In genomic region chr18:23662309-23663263, GRCh38 we compare ENCODE assay signal across 8 cellular contexts. TPM values are rescaled to one million over a fixed set of nuclear protein-coding genes. Genes with fewer than 3 reads are reported as not detected.
DNase-seq lines count a peak whose midpoint lies in the region; ATAC-seq and TF ChIP-seq lines count a peak whose summit lies in the region.

ANKRD29 (minus strand) TSS chr18:23662911; CDS start chr18:23662730, 181 bp downstream.

- peak within 1 kb of the TSS in 1 of 2 donors; percentile 10 for H3K27ac Mint-ChIP-seq in activated naive CD4-positive, alpha-beta T cell treated with anti-CD3 and anti-CD28 coated beads, Interleukin-2, amount 50 U/mL, for 72 hours

- H3K36me3 ChIP-seq in GM23248 (ENCODE audit: low read depth): no peaks in the 10 kb centered on the region
- no peaks in the 10 kb centered on the region for H3K36me3 ChIP-seq in RWPE2 (ENCODE audit: low read depth)
- H3K36me3 ChIP-seq in prostate gland: no peaks in the 10 kb centered on the region

- POLR2A ChIA-PET in AG04450 (lab: Yijun Ruan, JAX): no interaction called here

- H3K4me1 ChIP-seq in GM23248 (ENCODE audit: insufficient read depth): peaks cover 18% of the 10 kb centered on the region
- H3K4me1 ChIP-seq in RWPE2 (ENCODE audit: insufficient read depth, poor library complexity, severe bottlenecking): peaks cover 6% of the 10 kb centered on the region
- no peaks in the 10 kb centered on the region for H3K4me1 ChIP-seq in prostate gland (replicated peaks)

- peak within 1 kb of the TSS; percentile 67 for H3K9ac ChIP-seq in GM23248

- WGBS in GM23248 (ENCODE audit: low coverage in 1 of 2, low lambda C conversion rate in 2 of 2, missing lambda C conversion rate in 2 of 2), 2 experiments: 1 to 2% methylated on average over 55 to 81 of the region's 86 CpGs
- 3% methylated on average over 39 of the region's 86 CpGs for WGBS in prostate gland

- TF ChIP-seq POLR2A in prostate gland (IDR thresholded peaks at IDR 0.05): no peak

- intact Hi-C loops in left cardiac atrium (cut with DNase I) (no loop called here), prostate gland (cut with DNase I) (no loop called here)

- no peaks in the 10 kb centered on the region for H3K9me3 Mint-ChIP-seq in activated naive CD4-positive, alpha-beta T cell treated with anti-CD3 and anti-CD28 coated beads, Interleukin-2, amount 50 U/mL, for 72 hours

- TF ChIP-seq CTCF in AG04450 (IDR thresholded peaks at IDR 0.05; ENCODE audit: low read depth, low read length) (no peak), RWPE2 (IDR thresholded peaks at IDR 0.05; ENCODE audit: poor library complexity, severe bottlenecking) (no peak), prostate gland (IDR thresholded peaks at IDR 0.05) (no peak)

- peaks cover 0 to 7% of the 10 kb centered on the region in 2 donors for H3K36me3 Mint-ChIP-seq in activated naive CD4-positive, alpha-beta T cell treated with anti-CD3 and anti-CD28 coated beads, Interleukin-2, amount 50 U/mL, for 72 hours

- peak within 1 kb of the TSS; percentile 83 for H3K4me2 ChIP-seq in GM23248 (ENCODE audit: unreplicated experiment)

- peak within 1 kb of the TSS; percentile 46 for H3K4me3 ChIP-seq in AG04450 (ENCODE audit: low read depth, low read length)
- peak within 1 kb of the TSS; percentile 76 for H3K4me3 ChIP-seq in GM23248
- peak within 1 kb of the TSS; percentile 48 for H3K4me3 ChIP-seq in RWPE2 (ENCODE audit: severe bottlenecking)
- H3K4me3 ChIP-seq in prostate gland: peak within 1 kb of the TSS; percentile 44 to 53

- CTCF ChIA-PET in AG04450 (lab: Charles Lee): no interaction called here

- no peaks in the 10 kb centered on the region for H3K79me2 ChIP-seq in GM23248 (ENCODE audit: insufficient read depth)

- H4K20me1 ChIP-seq in GM23248 (ENCODE audit: insufficient read depth): no peaks in the 10 kb centered on the region

- H3K27ac ChIP-seq in AG04450 (ENCODE audit: low read depth, low read length): no peak within 1 kb of the TSS
- H3K27ac ChIP-seq in GM23248: no peak within 1 kb of the TSS
- peak within 1 kb of the TSS; percentile 14 for H3K27ac ChIP-seq in RWPE2 (ENCODE audit: poor library complexity, severe bottlenecking)
- peak within 1 kb of the TSS in 1 of 2 donors; percentile 13 for H3K27ac ChIP-seq in prostate gland

- H2AFZ ChIP-seq in GM23248: peak within 1 kb of the TSS; percentile 70

- in situ Hi-C loops in GM23248 (cut with MboI): no loop called here

- no peaks in the 10 kb centered on the region for H3F3A ChIP-seq in GM23248 (ENCODE audit: insufficient read depth)

- DNase-seq in AG04450 (ENCODE audit: low read depth, low spot score): no peak
- DNase-seq in GM23248: peak; percentile 73
- peak; percentile 62 for DNase-seq in RWPE2 (ENCODE audit: low spot score)
- DNase-seq in activated naive CD4-positive, alpha-beta T cell treated with anti-CD3 and anti-CD28 coated beads, Interleukin-2, amount 50 U/mL, for 72 hours (ENCODE audit: low spot score in 2 of 2): peak; percentile 20 to 67
- DNase-seq in left cardiac atrium: peak; percentile 66
- peak; percentile 15 for DNase-seq in prostate gland (ENCODE audit: low spot score)
- no peak for DNase-seq in SW 1271 (lab: John Stamatoyannopoulos, UW)

- H3K9me2 ChIP-seq in GM23248 (ENCODE audit: insufficient read depth): no peaks in the 10 kb centered on the region

- H3K27me3 ChIP-seq in AG04450 (ENCODE audit: control insufficient read depth, insufficient read depth, low read length) (peaks cover 54% of the 10 kb centered on the region), GM23248 (replicated peaks; ENCODE audit: insufficient read depth) (no peaks in the 10 kb centered on the region), RWPE2 (ENCODE audit: insufficient read depth, poor library complexity, severe bottlenecking) (no peaks in the 10 kb centered on the region), prostate gland (replicated peaks; ENCODE audit: insufficient read depth) (no peaks in the 10 kb centered on the region)

- peak; percentile 81 for ATAC-seq in RWPE2 (ENCODE audit: low read depth)
- peak; percentile 80 to 96 for ATAC-seq in activated naive CD4-positive, alpha-beta T cell treated with anti-CD3 and anti-CD28 coated beads, Interleukin-2, amount 50 U/mL, for 72 hours
- ATAC-seq in left cardiac atrium: peak; percentile 90 to 93
- ATAC-seq in HG03342 (IDR thresholded peaks at IDR 0.05; ENCODE audit: unreplicated experiment): no peak

- no peaks in the 10 kb centered on the region; the same call in 1 of the 2 replicates for H3K9me3 ChIP-seq in AG04450 (ENCODE audit: control insufficient read depth, insufficient read depth, low read length)
- H3K9me3 ChIP-seq in GM23248 (ENCODE audit: low read depth): no peaks in the 10 kb centered on the region
- H3K9me3 ChIP-seq in RWPE2 (ENCODE audit: severe bottlenecking): no peaks in the 10 kb centered on the region
- no peaks in the 10 kb centered on the region for H3K9me3 ChIP-seq in prostate gland

RNA-seq across cellular contexts. Expression of gene ANKRD29, which starts in this region (rescaled TPM):
- polyA plus RNA-seq in AG04450 (2011; rRNA removed) (0.12 and 0.15 TPM in 2 replicates), GM23248 (2016; fragmentation: Nextera tagmentation; extraction: Ambion mirVana) (8.0 and 8.9 TPM in 2 replicates)
- not detected in 2 replicates for polyA minus RNA-seq in AG04450 (2011; rRNA and poly(A)+ RNA removed)
- total RNA-seq in GM23248 (2014; rRNA removed; shearing (Covaris generic)): 8.9 and 9.2 TPM in 2 replicates
- not detected for total RNA-seq in activated naive CD4-positive, alpha-beta T cell treated with anti-CD3 and anti-CD28 coated beads, Interleukin-2, amount 50 U/mL, for 72 hours
- total RNA-seq in left cardiac atrium (1 to 10 TPM; 4.7 to 8.5 TPM), prostate gland (1 to 10 TPM; 5.6 to 8.5 TPM)

Comparison
In these comparisons a context has a peak if more than half of its experiments do, and no peak if none do; other contexts are left out.
1. Peak in DNase-seq and ATAC-seq in activated naive CD4-positive, alpha-beta T cell treated with anti-CD3 and anti-CD28 coated beads, Interleukin-2, amount 50 U/mL, for 72 hours; RNA of the gene not detected or under 1 TPM.
2. DNase-seq: peak in GM23248 (single experiment), RWPE2 (single experiment), left cardiac atrium (single experiment) and prostate gland (single experiment); none in AG04450 (single experiment) and SW 1271 (0 of 2).
3. Peak in every context shown above with its lines, with median percentiles within 50 percentile points of each other: H3K4me3 ChIP-seq.